1 cellular context compared by ENCODE assay signal in the genomic region with DNA sequence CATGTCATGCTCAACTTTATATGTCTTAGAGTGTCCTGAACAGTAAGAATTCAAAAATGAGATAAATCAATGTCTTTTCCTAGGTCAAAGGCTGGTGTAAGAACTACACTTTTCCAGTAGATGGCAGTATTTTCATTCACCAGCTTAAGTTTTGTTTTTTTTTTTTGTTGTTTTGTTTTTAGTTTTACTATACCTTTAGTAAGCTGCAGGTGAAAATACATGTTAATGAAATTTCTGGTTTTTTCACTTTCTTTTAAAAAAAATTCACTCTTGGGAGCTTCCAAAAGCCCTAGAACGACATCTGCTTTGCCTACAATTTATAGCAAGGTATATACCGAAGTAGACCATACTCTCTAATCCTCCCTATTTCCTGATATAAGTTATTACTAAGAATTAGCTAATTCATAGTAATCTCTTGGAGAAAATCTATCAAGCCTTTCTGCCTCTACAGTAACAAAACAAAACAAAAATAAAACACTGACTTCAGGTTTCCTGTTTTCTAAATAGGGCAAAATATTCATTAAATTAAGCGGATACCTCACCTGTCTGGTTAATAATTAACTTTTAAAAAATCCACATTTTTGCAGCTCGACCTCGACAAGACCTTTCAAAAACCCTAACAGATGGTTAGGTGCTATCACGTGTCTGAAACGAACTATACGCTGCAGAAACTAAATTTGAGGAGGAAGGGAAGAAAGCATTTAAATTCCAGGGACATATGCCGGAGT.
TF ChIP-seq lines count a peak whose summit lies in the region.

No MANE protein-coding gene starts in this region.

TF ChIP-seq in HCT116, 20 proteins besides CTCF, POLR2A, EP300 and RAD21 (continued from another document):
- TF ChIP-seq, protein P1, sequence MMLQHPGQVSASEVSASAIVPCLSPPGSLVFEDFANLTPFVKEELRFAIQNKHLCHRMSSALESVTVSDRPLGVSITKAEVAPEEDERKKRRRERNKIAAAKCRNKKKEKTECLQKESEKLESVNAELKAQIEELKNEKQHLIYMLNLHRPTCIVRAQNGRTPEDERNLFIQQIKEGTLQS (IDR thresholded peaks at IDR 0.05): no peak
